Comparison of ENCODE assay signal across 8 cellular contexts in the genomic region with DNA sequence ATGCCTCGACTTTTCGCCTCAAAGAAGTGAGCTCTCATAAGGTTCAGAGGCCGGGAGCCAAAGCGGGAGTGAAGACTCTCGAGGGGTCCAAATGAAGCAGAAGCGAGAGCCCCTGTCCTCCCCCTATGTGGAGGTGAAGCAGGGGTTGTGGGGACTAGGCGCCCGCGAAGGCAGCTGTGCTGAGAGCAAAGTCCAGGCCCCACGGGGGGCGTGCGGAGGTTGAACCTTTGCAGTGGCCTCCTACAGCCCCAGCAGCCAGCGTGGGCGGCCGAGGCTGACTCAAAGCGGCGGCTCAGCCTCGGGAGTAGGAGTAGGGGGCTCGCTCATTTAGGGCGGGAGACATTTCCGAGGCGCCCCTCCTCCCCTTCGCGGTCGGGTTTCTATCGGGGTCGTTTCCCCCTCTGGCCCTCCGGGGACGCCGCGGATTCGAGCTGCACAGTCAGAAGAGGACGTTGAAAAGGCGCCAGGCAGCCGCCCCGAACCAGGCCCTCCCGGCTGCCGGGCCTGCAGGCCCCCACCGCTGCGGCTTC. TPM values are rescaled to one million over a fixed set of nuclear protein-coding genes. Genes with fewer than 3 reads are reported as not detected.
A peak's percentile ranks its signal among the peaks of the same experiment; 100 is the strongest.
DNase-seq lines count a peak whose midpoint lies in the region; ATAC-seq lines count a peak whose summit lies in the region.

No MANE protein-coding gene starts in this region.

- ATAC-seq in GM18498 (IDR thresholded peaks at IDR 0.05; ENCODE audit: unreplicated experiment), result peak; percentile 34
- ATAC-seq in left lobe of liver, result peak; percentile 55

- peak; percentile 59 for DNase-seq in GOT3 (lab: John Stamatoyannopoulos, UW)
- DNase-seq in LoVo (ENCODE audit: low spot score), result peak; percentile 50
- DNase-seq in anterior cingulate cortex (lab: John Stamatoyannopoulos, UW), result peak in 32 of 58 donors; percentile 37 to 86 (median 74)
- DNase-seq in left lobe of liver (ENCODE audit: low spot score), result no peak
- peak; percentile 39 to 60 for DNase-seq in stimulated activated CD8-positive, alpha-beta memory T cell treated with anti-CD3 and anti-CD28 coated beads, Interleukin-15, amount 100 ng/mL, for 4 hours (ENCODE audit: low read depth in 2 of 2)
- no peak for DNase-seq in NCI-H1092 treated with DMSO at 0.1 percent for 48 hours (lab: John Stamatoyannopoulos, UW)
- no peak for DNase-seq in NCI-H2081 (lab: John Stamatoyannopoulos, UW)

RNA-seq across cellular contexts. Expression of gene ADD3, which starts 0.5 kb away (rescaled TPM):
- total RNA-seq in left lobe of liver, result 14.2 TPM

Comparison
In these comparisons a context has a peak if more than half of its experiments do, and no peak if none do; other contexts are left out.
1. DNase-seq: peak in GOT3 (single experiment), LoVo (single experiment), anterior cingulate cortex (32 of 58) and stimulated activated CD8-positive, alpha-beta memory T cell treated with anti-CD3 and anti-CD28 coated beads, Interleukin-15, amount 100 ng/mL, for 4 hours (2 of 2); none in left lobe of liver (single experiment), NCI-H1092 treated with DMSO at 0.1 percent for 48 hours (single experiment) and NCI-H2081 (0 of 2).